In the genomic region with DNA sequence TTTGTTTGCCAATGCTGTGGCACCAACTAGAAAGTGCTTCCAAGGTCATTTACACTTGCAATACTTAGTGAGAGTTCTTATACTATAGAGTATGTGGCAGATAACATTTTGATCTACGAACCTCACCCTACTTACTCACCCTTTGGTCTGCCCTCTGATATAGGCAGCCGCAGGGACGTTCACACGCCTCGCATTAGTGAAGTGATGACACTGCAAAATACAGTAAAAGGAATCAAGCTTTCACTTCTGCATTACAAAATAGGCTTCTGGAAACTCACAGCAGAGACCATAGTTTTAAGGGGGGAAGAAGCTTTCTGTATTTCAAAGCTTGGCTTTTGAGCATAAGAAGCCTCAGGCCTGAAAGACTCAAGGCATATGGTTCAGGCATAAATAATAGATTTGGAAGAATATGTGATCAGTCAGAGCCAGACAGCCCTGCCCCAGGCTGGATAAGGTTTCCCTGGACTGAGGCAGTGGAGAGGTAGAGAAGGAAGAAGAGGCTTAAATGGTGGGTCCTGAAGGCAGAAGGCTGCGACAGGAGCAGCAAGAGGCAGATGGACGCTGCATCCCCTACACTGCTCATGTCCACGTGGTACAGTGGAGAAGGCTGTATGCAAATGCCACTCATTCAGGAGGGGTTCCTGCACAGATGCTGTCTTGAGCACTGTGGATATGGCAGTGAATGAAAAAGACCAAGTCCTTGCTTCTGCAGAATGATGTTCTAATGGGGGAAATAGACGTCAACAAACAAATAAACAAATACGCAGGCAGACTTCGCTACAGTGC, we compare ENCODE assay signal across 14 cellular contexts.
DNase-seq lines count a peak whose midpoint lies in the region; ATAC-seq and TF ChIP-seq lines count a peak whose summit lies in the region.
"Had no signal": no experiment of that assay in that cellular context is flagged by ENCODE, and none has a peak within 500 bp of the region (broad histone marks: within the 10 kb centered on the region; RNA-seq: fewer than 3 reads in every experiment).

No MANE protein-coding gene starts in this region.

- ATAC-seq in GM18519 (IDR thresholded peaks at IDR 0.05; ENCODE audit: low FRiP score, unreplicated experiment) (peak; percentile 62), HG03066 (IDR thresholded peaks at IDR 0.05; ENCODE audit: low read depth, unreplicated experiment) (peak; percentile 60), right lobe of liver (peak; percentile 27 to 74 (median 50))
- ATAC-seq: effector memory CD8-positive, alpha-beta T cell had no signal

- peak overlapping the region; percentile 51 for H3K4me2 ChIP-seq in OCI-LY3 (ENCODE audit: low read length)

- no peak for TF ChIP-seq CTCF in OCI-LY3 (IDR thresholded peaks at IDR 0.05; ENCODE audit: low read depth, low read length)
- TF ChIP-seq CTCF in right lobe of liver (IDR thresholded peaks at IDR 0.05) = no peak

- H3K4me1 ChIP-seq in OCI-LY3 (ENCODE audit: low read length) = peaks cover 21% of the 10 kb centered on the region
- H3K4me1 ChIP-seq in right lobe of liver = peaks cover 0 to 4% (median 0%) of the 10 kb centered on the region in 4 donors

- 60% methylated on average over 11 of the region's 11 CpGs for WGBS in right lobe of liver (ENCODE audit: insufficient coverage, low coverage, low lambda C conversion rate, missing lambda C conversion rate)

- H3K36me3 ChIP-seq in OCI-LY3 (replicated peaks; ENCODE audit: low read depth, low read length) (no peaks in the 10 kb centered on the region), right lobe of liver (no peaks in the 10 kb centered on the region)
- H3K36me3 ChIP-seq: heart right ventricle had no signal

- H3K27me3 ChIP-seq in OCI-LY3 (ENCODE audit: low read depth, low read length) (no peaks in the 10 kb centered on the region), right lobe of liver (no peaks in the 10 kb centered on the region)
- H3K27me3 ChIP-seq: heart right ventricle had no signal

- 0 out of 2 replicates have a peak, but pooled peaks cover 5% of the 10 kb centered on the region for H3K9me3 ChIP-seq in OCI-LY3 (ENCODE audit: insufficient read depth, low read length)
- H3K9me3 ChIP-seq in right lobe of liver = no peaks in the 10 kb centered on the region

- H3K27ac ChIP-seq in OCI-LY3 (ENCODE audit: low read length) (no peak overlapping the region; the same call in 1 of the 2 replicates), right lobe of liver (no peak overlapping the region)

- no peaks in the 10 kb centered on the region for H3K79me2 ChIP-seq in OCI-LY3 (ENCODE audit: low read length)

- no peak for TF ChIP-seq POLR2A in right lobe of liver (IDR thresholded peaks at IDR 0.05)

- no peak overlapping the region for H3K9ac ChIP-seq in OCI-LY3 (ENCODE audit: low read length)

- intact Hi-C loops in right lobe of liver (cut with DNase I) = no loop called here

- H3K4me3 ChIP-seq in OCI-LY3 (ENCODE audit: low read length) (peak overlapping the region; percentile 8; the same call in 1 of the 2 replicates), right lobe of liver (no peak overlapping the region)
- H3K4me3 ChIP-seq: heart right ventricle had no signal

- DNase-seq in right lobe of liver = no peak
- DNase-seq in AG08395 (ENCODE audit: low spot score) = no peak
- no peak for DNase-seq in central memory CD4-positive, alpha-beta T cell
- DNase-seq in stimulated activated naive CD4-positive, alpha-beta T cell treated with Interleukin-2 at 50 U/mL for 16 hours (lab: John Stamatoyannopoulos, UW) = no peak
- no peak for DNase-seq in HuH-7.5 (ENCODE audit: low spot score)
- DNase-seq: activated CD4-positive, alpha-beta memory T cell treated with anti-CD3 and anti-CD28 coated beads, Interleukin-2, amount 10 ng/mL, durations not matched to agents 7 days and 5 days; CD4-positive, alpha-beta memory T cell; effector memory CD8-positive, alpha-beta T cell; GOT3; heart right ventricle; NCI-H187 treated with DMSO at 0.1 percent for 48 hours had no signal

- H4K20me1 ChIP-seq in OCI-LY3 (ENCODE audit: insufficient read depth, low read length) = no peaks in the 10 kb centered on the region

- H2AFZ ChIP-seq in OCI-LY3 (ENCODE audit: low read depth, low read length) = peak overlapping the region; percentile 14; the same call in 1 of the 2 replicates
